ENCODE assay signal across 8 cellular contexts in the genomic region with DNA sequence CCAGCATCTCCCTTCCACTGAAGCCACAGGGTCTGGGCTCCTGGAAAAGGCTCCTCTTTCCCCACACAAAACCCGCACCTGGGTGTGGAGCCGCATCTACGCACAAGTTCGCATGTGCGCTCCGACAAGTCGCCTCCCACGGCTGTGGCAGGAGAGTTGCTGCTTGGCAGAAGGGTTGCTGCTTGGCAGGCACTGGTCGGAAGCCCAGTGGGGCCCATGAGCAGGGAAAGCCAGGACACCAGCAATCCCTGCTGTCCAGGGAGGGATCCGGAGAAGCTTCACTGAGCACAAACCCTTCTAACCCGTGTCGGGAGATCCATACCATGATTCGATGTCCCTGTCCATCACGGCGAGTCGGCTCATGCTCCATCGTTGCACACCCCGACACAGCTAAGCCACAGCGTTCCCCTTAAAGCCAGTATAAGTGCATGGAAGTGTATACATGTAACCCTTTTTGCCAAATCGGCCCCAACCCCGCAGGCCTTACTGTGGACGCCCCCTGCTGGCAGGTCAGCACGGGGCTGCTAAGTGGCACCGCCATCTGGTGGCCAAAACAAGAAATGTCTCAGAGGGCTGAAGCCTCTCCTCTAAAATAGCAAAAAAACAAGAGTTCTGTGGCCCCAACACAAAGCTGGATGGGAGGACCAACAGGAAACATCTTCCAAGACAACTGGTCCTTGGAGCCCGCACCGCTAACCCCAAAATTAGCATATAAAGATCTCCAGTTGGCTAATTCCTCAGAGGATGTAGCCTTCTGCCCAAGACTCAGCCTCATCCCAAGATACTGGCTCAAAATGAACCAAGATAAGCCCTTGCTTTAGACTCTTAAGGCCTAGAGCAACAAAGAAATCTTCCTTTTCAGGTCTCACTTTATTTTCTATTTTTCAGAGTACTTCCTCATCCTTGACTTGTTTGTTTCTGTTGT. TPM values are rescaled to one million over a fixed set of nuclear protein-coding genes. Genes with fewer than 3 reads are reported as not detected.
A peak's percentile ranks its signal among the peaks of the same experiment; 100 is the strongest.
DNase-seq lines count a peak whose midpoint lies in the region; ATAC-seq and TF ChIP-seq lines count a peak whose summit lies in the region.

No MANE protein-coding gene starts in this region.

- WGBS in right lobe of liver (ENCODE audit: insufficient coverage, low coverage, low lambda C conversion rate, missing lambda C conversion rate): 1% methylated on average over 8 of the region's 26 CpGs

- ATAC-seq in right lobe of liver: peak; percentile 77 to 87 (median 81)
- ATAC-seq in HG02623 (IDR thresholded peaks at IDR 0.05; ENCODE audit: unreplicated experiment): no peak

- no peak overlapping the region for H3K4me3 ChIP-seq in choroid plexus epithelial cell (ENCODE audit: low read depth, low read length)
- H3K4me3 ChIP-seq in right lobe of liver: no peak overlapping the region

- H3K27me3 ChIP-seq in right lobe of liver: no peaks in the 10 kb centered on the region

- POLR2A ChIA-PET in HEK293T (lab: Yijun Ruan, JAX): interaction anchor here (0.6 to 1.6 kb wide), 2 partner anchors 11 to 176 kb away, joined by 3 read pairs; no protein-coding TSS in a partner anchor

- TF ChIP-seq POLR2A in right lobe of liver (IDR thresholded peaks at IDR 0.05): no peak

- no peak overlapping the region for H3K27ac ChIP-seq in right lobe of liver

- no peaks in the 10 kb centered on the region for H3K9me3 ChIP-seq in right lobe of liver

- no peaks in the 10 kb centered on the region for H3K36me3 ChIP-seq in right lobe of liver

- H3K4me1 ChIP-seq in right lobe of liver: peaks cover 0 to 9% (median 0%) of the 10 kb centered on the region in 4 donors

- peak; percentile 100 for TF ChIP-seq CTCF in choroid plexus epithelial cell (conservative IDR thresholded peaks at IDR 0.05; ENCODE audit: low read depth, low read length)
- peak; percentile 100 for TF ChIP-seq CTCF in right lobe of liver (IDR thresholded peaks at IDR 0.05)

- CTCF ChIA-PET in HEK293T (lab: Yijun Ruan, JAX): interaction anchor here (0.5 to 3.0 kb wide), 36 partner anchors 9 to 693 kb away, joined by 3 to 56 read pairs (median 4); a partner anchor contains a TSS

- DNase-seq in CD1c-positive myeloid dendritic cell (ENCODE audit: extremely low spot score) (peak; percentile 92), HEK293T (ENCODE audit: extremely low spot score) (peak; percentile 61), NCI-H526 treated with DMSO at 0.1 percent for 48 hours (lab: John Stamatoyannopoulos, UW) (peak; percentile 53), choroid plexus epithelial cell (ENCODE audit: low read depth) (peak; percentile 90), right lobe of liver (peak; percentile 84 to 85 (median 85))
- peak; percentile 88 for DNase-seq in activated CD4-positive, alpha-beta T cell treated with anti-CD3 and anti-CD28 coated beads, Interleukin-2, amount 50 U/mL, for 1 hour
- peak; percentile 81 to 84 (median 82) for DNase-seq in stimulated activated CD4-positive, alpha-beta T cell treated with anti-CD3 and anti-CD28 coated beads, TNF-alpha, amount 100 ng/mL, for 24 hours (ENCODE audit: low read depth in 3 of 3)

- intact Hi-C loops in right lobe of liver (cut with DNase I): loop anchor here (5.0 to 10.0 kb wide), 4 partner anchors 52 to 232 kb away; no protein-coding TSS in a partner anchor

TF ChIP-seq in HEK293T, 16 proteins besides CTCF, POLR2A, EP300 and RAD21:
- TF ChIP-seq, protein P1, sequence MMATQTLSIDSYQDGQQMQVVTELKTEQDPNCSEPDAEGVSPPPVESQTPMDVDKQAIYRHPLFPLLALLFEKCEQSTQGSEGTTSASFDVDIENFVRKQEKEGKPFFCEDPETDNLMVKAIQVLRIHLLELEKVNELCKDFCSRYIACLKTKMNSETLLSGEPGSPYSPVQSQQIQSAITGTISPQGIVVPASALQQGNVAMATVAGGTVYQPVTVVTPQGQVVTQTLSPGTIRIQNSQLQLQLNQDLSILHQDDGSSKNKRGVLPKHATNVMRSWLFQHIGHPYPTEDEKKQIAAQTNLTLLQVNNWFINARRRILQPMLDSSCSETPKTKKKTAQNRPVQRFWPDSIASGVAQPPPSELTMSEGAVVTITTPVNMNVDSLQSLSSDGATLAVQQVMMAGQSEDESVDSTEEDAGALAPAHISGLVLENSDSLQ (IDR thresholded peaks at IDR 0.05): no peak
- 0 out of 2 replicates have a peak, but pooled peaks have one; percentile 22 for TF ChIP-seq ZNF384 (IDR thresholded peaks at IDR 0.05)

RNA-seq across cellular contexts. Expression of a gene that starts 8.3 kb away (rescaled TPM):
- under 1 TPM in 1 of 6 experiments, not detected in 5; 0.24 TPM for total RNA-seq in right lobe of liver

RNA-seq across cellular contexts. Expression of a gene that starts 33.1 kb away (rescaled TPM):
- 10 to 100 TPM in 2 of 6 experiments, 1 to 10 TPM in 4; 5.0 to 18.0 (median 7.2) TPM for total RNA-seq in right lobe of liver

RNA-seq across cellular contexts. Expression of a gene that starts 35.7 kb away (rescaled TPM):
- total RNA-seq in right lobe of liver: under 1 TPM in 4 of 6 experiments, not detected in 2; 0.05 to 0.19 (median 0.10) TPM

RNA-seq across cellular contexts. Expression of a gene that starts 48.9 kb away (rescaled TPM):
- 1 to 10 TPM; 4.6 to 8.7 (median 5.8) TPM for total RNA-seq in right lobe of liver
